ENCODE assay signal across 24 cellular contexts in the genomic region with DNA sequence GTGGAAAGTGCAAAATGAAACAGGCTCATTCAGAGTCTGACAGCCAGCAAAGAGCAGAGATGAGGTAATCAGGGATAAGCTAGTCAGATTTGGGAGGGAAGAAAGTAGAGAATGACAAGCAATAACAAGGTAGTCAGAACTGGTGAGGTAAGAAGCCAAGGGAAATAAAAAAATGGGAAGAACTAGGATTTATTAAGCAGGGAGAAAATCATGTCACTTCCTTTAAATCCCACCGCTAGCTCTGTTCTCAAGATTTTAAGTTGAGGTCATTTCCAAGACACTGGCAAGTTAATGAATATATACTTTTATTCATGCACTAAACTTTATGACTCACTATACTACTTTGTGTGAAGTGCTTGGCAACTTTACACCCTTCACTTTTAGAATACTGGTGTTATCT.
DNase-seq lines count a peak whose midpoint lies in the region; ATAC-seq, FAIRE-seq and TF ChIP-seq lines count a peak whose summit lies in the region.
"Had no signal": no experiment of that assay in that cellular context is flagged by ENCODE, and none has a peak within 500 bp of the region (broad histone marks: within the 10 kb centered on the region; RNA-seq: fewer than 3 reads in every experiment).

No MANE protein-coding gene starts in this region.

- ATAC-seq in GM18868 (IDR thresholded peaks at IDR 0.05; ENCODE audit: unreplicated experiment): no peak
- no peak for ATAC-seq in HG03439 (IDR thresholded peaks at IDR 0.05; ENCODE audit: unreplicated experiment)
- ATAC-seq: A549 had no signal

- peak; percentile 19 for DNase-seq in Caki2 (ENCODE audit: low read depth)
- peak; percentile 20 for DNase-seq in RCC 7860 (ENCODE audit: low spot score)
- DNase-seq in fibroblast of peridontal ligament (ENCODE audit: extremely low read depth): peak; percentile 13
- DNase-seq in mesenchymal stem cell: no peak
- no peak for DNase-seq in NCI-H2029 (lab: John Stamatoyannopoulos, UW)
- DNase-seq in H54 (ENCODE audit: insufficient read length, low spot score): no peak
- DNase-seq: DMS79, H9, Kasumi-1, MG63, NCI-H1092, NCI-H1694, NCI-H2227 treated with DMSO at 0.1 percent for 48 hours, NCI-H526 treated with DMSO at 0.1 percent for 48 hours, SHP77, T-helper 1 cell had no signal

- FAIRE-seq in RCC 7860 (lab: Jason Lieb, UNC) (peak; percentile 63), H54 (lab: Jason Lieb, UNC) (no peak)
- FAIRE-seq: A549, GM12892, HTR-8/SVneo had no signal

- no peaks in the 10 kb centered on the region for H3K9me3 ChIP-seq in mesenchymal stem cell (ENCODE audit: control insufficient read depth, low read length)
- H3K9me3 ChIP-seq: A549; BLaER1 treated with 17β-estradiol and CSF1 and Interleukin-3, amounts not matched to agents 10 nM and 100 nM; MG63 had no signal

- no peak overlapping the region for H4K91ac ChIP-seq in mesenchymal stem cell (ENCODE audit: low read length)

- no peaks in the 10 kb centered on the region for H3K79me1 ChIP-seq in mesenchymal stem cell (replicated peaks; ENCODE audit: low read length, poor library complexity, severe bottlenecking)

- no peaks in the 10 kb centered on the region for H3K4me1 ChIP-seq in mesenchymal stem cell (ENCODE audit: control insufficient read depth, insufficient read depth, low read depth, low read length)
- H3K4me1 ChIP-seq: A549 had no signal

- H2BK5ac ChIP-seq in mesenchymal stem cell (ENCODE audit: low read depth, low read length, poor library complexity, severe bottlenecking): no peak overlapping the region

- no peak for TF ChIP-seq POLR2A in H54 (IDR thresholded peaks at IDR 0.05; ENCODE audit: low read depth, low read length)

- no peak overlapping the region for H3K9ac ChIP-seq in mesenchymal stem cell (ENCODE audit: low read length)
- H3K9ac ChIP-seq: BLaER1 treated with 17β-estradiol and CSF1 and Interleukin-3, amounts not matched to agents 10 nM and 100 nM had no signal

- H2AFZ ChIP-seq in mesenchymal stem cell (ENCODE audit: low read depth, low read length): no peak overlapping the region

- no CpG with 5 or more reads among the region's 1 CpG for whole genome bisulfite sequencing in mesenchymal stem cell

- peak overlapping the region; percentile 29 for H3K4me2 ChIP-seq in mesenchymal stem cell (ENCODE audit: low read length, poor library complexity, severe bottlenecking)
- H3K4me2 ChIP-seq: A549; BLaER1 treated with 17β-estradiol and CSF1 and Interleukin-3, amounts not matched to agents 10 nM and 100 nM had no signal

- H2BK15ac ChIP-seq in mesenchymal stem cell (ENCODE audit: low read depth, poor library complexity, severe bottlenecking): no peak overlapping the region

- no peaks in the 10 kb centered on the region for H3K27me3 ChIP-seq in mesenchymal stem cell (ENCODE audit: control insufficient read depth in 1 of 2, insufficient read depth in 1 of 2, low read length in 2 of 2)
- H3K27me3 ChIP-seq: BLaER1 treated with 17β-estradiol and CSF1 and Interleukin-3, amounts not matched to agents 10 nM and 100 nM; MG63 had no signal

- H3K14ac ChIP-seq in mesenchymal stem cell (ENCODE audit: low read length in 2 of 2): no peak overlapping the region

- H3K36me3 ChIP-seq in mesenchymal stem cell (ENCODE audit: control insufficient read depth in 1 of 2, insufficient read depth in 2 of 2, low read depth in 1 of 2, low read length in 2 of 2): no peaks in the 10 kb centered on the region
- H3K36me3 ChIP-seq: BLaER1 treated with 17β-estradiol and CSF1 and Interleukin-3, amounts not matched to agents 10 nM and 100 nM; MG63 had no signal

- no peak overlapping the region for H3K23ac ChIP-seq in mesenchymal stem cell (ENCODE audit: low read length in 2 of 2)

- in situ Hi-C loops in Caki2 (cut with HindIII; ENCODE audit: low pct_unique_long_range_greater_than_20kb, low sequenced_read_pairs): no loop called here

- H2AK5ac ChIP-seq in mesenchymal stem cell (ENCODE audit: low read length, severe bottlenecking): no peak overlapping the region

- no peak overlapping the region for H3K18ac ChIP-seq in mesenchymal stem cell (ENCODE audit: low read depth in 1 of 2, low read length in 2 of 2)

- no peak overlapping the region for H3K4ac ChIP-seq in mesenchymal stem cell (ENCODE audit: low read depth in 1 of 2, low read length in 2 of 2)

- H2BK120ac ChIP-seq in mesenchymal stem cell (ENCODE audit: low read depth, low read length): no peak overlapping the region

- no peak overlapping the region for H4K8ac ChIP-seq in mesenchymal stem cell (ENCODE audit: low read length)

- H3K4me3 ChIP-seq in mesenchymal stem cell (ENCODE audit: insufficient read depth in 1 of 2, low read depth in 1 of 2, low read length in 2 of 2): no peak overlapping the region
- H3K4me3 ChIP-seq: A549; BLaER1 treated with 17β-estradiol and CSF1 and Interleukin-3, amounts not matched to agents 10 nM and 100 nM; MG63; SK-N-MC had no signal

- no peak overlapping the region for H2BK12ac ChIP-seq in mesenchymal stem cell (ENCODE audit: low read length in 2 of 2)

- peak overlapping the region; percentile 70 for H3K27ac ChIP-seq in mesenchymal stem cell (ENCODE audit: low read length, poor library complexity, severe bottlenecking)
- H3K27ac ChIP-seq: A549; BLaER1 treated with 17β-estradiol and CSF1 and Interleukin-3, amounts not matched to agents 10 nM and 100 nM; HL-60; SK-N-MC had no signal

Comparison
In these comparisons a context has a peak if more than half of its experiments do, and no peak if none do; other contexts are left out.
1. DNase-seq: peak in Caki2 (single experiment), RCC 7860 (single experiment) and fibroblast of peridontal ligament (single experiment); none in mesenchymal stem cell (single experiment), NCI-H2029 (single experiment) and H54 (single experiment).